2 cellular contexts compared by ENCODE assay signal in the genomic region with DNA sequence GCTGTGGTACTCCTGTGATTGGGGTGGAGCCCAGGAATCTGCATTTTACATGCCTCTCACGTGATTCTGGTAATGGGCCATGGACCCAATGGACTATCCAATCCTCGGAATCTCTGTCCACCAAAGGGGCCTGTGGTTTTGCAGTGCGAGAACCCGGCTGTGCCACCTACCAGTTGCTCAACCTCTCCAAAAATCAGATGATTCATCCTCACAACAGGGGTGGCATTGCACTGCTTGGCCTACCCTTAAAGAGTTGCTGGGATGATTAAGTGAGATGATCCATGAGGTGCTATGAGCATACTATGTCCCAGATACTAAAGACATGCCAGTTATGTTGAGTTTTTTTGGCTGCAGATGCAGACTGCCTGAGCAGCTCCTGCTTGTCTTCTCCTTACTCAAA.
TF ChIP-seq lines count a peak whose summit lies in the region.

No MANE protein-coding gene starts in this region.

TF ChIP-seq in SK-N-SH, 30 proteins besides CTCF, POLR2A, EP300 and RAD21 (continued from another document):
- TF ChIP-seq, protein P1, sequence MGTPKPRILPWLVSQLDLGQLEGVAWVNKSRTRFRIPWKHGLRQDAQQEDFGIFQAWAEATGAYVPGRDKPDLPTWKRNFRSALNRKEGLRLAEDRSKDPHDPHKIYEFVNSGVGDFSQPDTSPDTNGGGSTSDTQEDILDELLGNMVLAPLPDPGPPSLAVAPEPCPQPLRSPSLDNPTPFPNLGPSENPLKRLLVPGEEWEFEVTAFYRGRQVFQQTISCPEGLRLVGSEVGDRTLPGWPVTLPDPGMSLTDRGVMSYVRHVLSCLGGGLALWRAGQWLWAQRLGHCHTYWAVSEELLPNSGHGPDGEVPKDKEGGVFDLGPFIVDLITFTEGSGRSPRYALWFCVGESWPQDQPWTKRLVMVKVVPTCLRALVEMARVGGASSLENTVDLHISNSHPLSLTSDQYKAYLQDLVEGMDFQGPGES (IDR thresholded peaks at IDR 0.05; ENCODE audit: low read depth, low read length): no peak
- no peak for TF ChIP-seq MEF2A (IDR thresholded peaks at IDR 0.05; ENCODE audit: borderline replicate concordance, low read depth)
- no peak for TF ChIP-seq TEAD4 (IDR thresholded peaks at IDR 0.05; ENCODE audit: borderline replicate concordance, insufficient read depth)
- TF ChIP-seq, protein P2, sequence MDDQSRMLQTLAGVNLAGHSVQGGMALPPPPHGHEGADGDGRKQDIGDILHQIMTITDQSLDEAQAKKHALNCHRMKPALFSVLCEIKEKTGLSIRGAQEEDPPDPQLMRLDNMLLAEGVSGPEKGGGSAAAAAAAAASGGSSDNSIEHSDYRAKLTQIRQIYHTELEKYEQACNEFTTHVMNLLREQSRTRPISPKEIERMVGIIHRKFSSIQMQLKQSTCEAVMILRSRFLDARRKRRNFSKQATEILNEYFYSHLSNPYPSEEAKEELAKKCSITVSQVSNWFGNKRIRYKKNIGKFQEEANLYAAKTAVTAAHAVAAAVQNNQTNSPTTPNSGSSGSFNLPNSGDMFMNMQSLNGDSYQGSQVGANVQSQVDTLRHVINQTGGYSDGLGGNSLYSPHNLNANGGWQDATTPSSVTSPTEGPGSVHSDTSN (IDR thresholded peaks at IDR 0.05): no peak
- TF ChIP-seq FOSL2 (IDR thresholded peaks at IDR 0.05; ENCODE audit: borderline replicate concordance, low read depth): no peak
- TF ChIP-seq RXRA (IDR thresholded peaks at IDR 0.05; ENCODE audit: borderline replicate concordance, low read depth): no peak
- no peak for TF ChIP-seq EZH2phosphoT487 (IDR thresholded peaks at IDR 0.05; ENCODE audit: borderline replicate concordance, low read depth)
- TF ChIP-seq NRF1 (IDR thresholded peaks at IDR 0.05; ENCODE audit: low read depth, low read length): no peak
- TF ChIP-seq MXI1 (IDR thresholded peaks at IDR 0.05; ENCODE audit: low read depth, low read length): no peak
- TF ChIP-seq NFIC (IDR thresholded peaks at IDR 0.05; ENCODE audit: borderline replicate concordance): no peak
- no peak for TF ChIP-seq SMC3 (IDR thresholded peaks at IDR 0.05; ENCODE audit: low read depth, low read length)

TF ChIP-seq in SK-N-SH treated with all-trans-retinoic acid at 6 μM for 48 hours, 23 proteins besides CTCF, POLR2A, EP300 and RAD21 (continued from another document):
- no peak for TF ChIP-seq ZNF8 (CRISPR knock-in tag; IDR thresholded peaks at IDR 0.05)
